8 cellular contexts compared by ENCODE assay signal in genomic region chr5:10863763-10864383, GRCh38.
A peak's percentile ranks its signal among the peaks of the same experiment; 100 is the strongest.
DNase-seq lines count a peak whose midpoint lies in the region; ATAC-seq, FAIRE-seq and TF ChIP-seq lines count a peak whose summit lies in the region.

No MANE protein-coding gene starts in this region.

- SMC1A ChIA-PET in GM12878 (lab: Charles Lee; ENCODE audit: uncharacterized antibody, unreplicated experiment) = interaction anchor here (1.0 to 1.1 kb wide), 3 partner anchors 9 to 183 kb away, joined by 3 to 5 read pairs (median 4); no protein-coding TSS in a partner anchor

- in situ Hi-C loops in GM12878 (cut with MboI) = loop anchor here (10.0 kb wide), 1 partner anchor 169 kb away; no protein-coding TSS in a partner anchor

- no peaks in the 10 kb centered on the region for H3K9me3 ChIP-seq in GM12878 (replicated peaks; ENCODE audit: control insufficient read depth, insufficient read depth, low read length)

- TF ChIP-seq CTCF in GM12865 (IDR thresholded peaks at IDR 0.05; ENCODE audit: insufficient read depth, low read depth, low read length, missing control alignments) (peak; percentile 90), GM12878 (IDR thresholded peaks at IDR 0.05 in 2 of 3, conservative IDR thresholded peaks at IDR 0.05 in 1 of 3; ENCODE audit: control insufficient read depth in 2 of 3, extremely low read depth in 1 of 3, insufficient read depth in 1 of 3, low read depth in 3 of 3, low read length in 3 of 3) (peak; percentile 75 to 93 (median 91))

- H3K27me3 ChIP-seq in GM12878 (replicated peaks in 1 of 2; ENCODE audit: control insufficient read depth in 2 of 2, insufficient read depth in 2 of 2, low read length in 1 of 2) = peaks cover under 1 to 1% of the 10 kb centered on the region in 2 experiments; a peak in 1 of 4 replicates

- no peak overlapping the region for H3K27ac ChIP-seq in GM12878 (ENCODE audit: control insufficient read depth, insufficient read depth)

- no peak overlapping the region for H2AFZ ChIP-seq in GM12878 (ENCODE audit: control insufficient read depth, low read depth, low read length)

- RAD21 ChIA-PET in GM12878 (lab: Charles Lee; ENCODE audit: unreplicated experiment) = no interaction called here

- TF ChIP-seq POLR2A in GM12878 (IDR thresholded peaks at IDR 0.05; ENCODE audit: low read depth, low read length) = no peak

- no peaks in the 10 kb centered on the region for H3K4me1 ChIP-seq in GM12878 (ENCODE audit: control insufficient read depth, insufficient read depth, low read length)

- intact Hi-C loops in GM12878 (cut with micrococcal nuclease; ENCODE audit: unreplicated experiment) = loop anchor here (5.0 kb wide), 3 partner anchors 123 to 412 kb away; no protein-coding TSS in a partner anchor

- no peak overlapping the region for H3K9ac ChIP-seq in GM12878 (ENCODE audit: control insufficient read depth, insufficient read depth, low read length)

- no peaks in the 10 kb centered on the region for H3K36me3 ChIP-seq in GM12878 (ENCODE audit: control insufficient read depth in 2 of 2, insufficient read depth in 2 of 2, low read length in 1 of 2)

- H3K4me3 ChIP-seq in GM12865 (ENCODE audit: low read depth, low read length) (no peak overlapping the region), GM12878 (no peak overlapping the region)

- 30% methylated on average over 15 of the region's 15 CpGs for WGBS in GM12878 (ENCODE audit: insufficient coverage, insufficient replicate concordance, low lambda C conversion rate, missing lambda C conversion rate)

- no peak for TF ChIP-seq EP300 in Ishikawa (IDR thresholded peaks at IDR 0.05; ENCODE audit: borderline replicate concordance)
- no peak for TF ChIP-seq EP300 in GM12878 (IDR thresholded peaks at IDR 0.05; ENCODE audit: borderline replicate concordance in 1 of 2, control insufficient read depth in 1 of 2, low read depth in 2 of 2, low read length in 2 of 2)

- H3K79me2 ChIP-seq in GM12878 (ENCODE audit: control insufficient read depth, insufficient read depth, low read length) = no peaks in the 10 kb centered on the region

- H3K4me2 ChIP-seq in GM12878 (ENCODE audit: control insufficient read depth, insufficient read depth) = no peak overlapping the region

- no TSS peak for BruUV-seq in GM12878 (replicated peaks; lab: Mats Ljungman, UMichigan)

- POLR2A ChIA-PET in GM12878 (lab: Charles Lee) = no interaction called here

- ATAC-seq in GM21737 (IDR thresholded peaks at IDR 0.05; ENCODE audit: unreplicated experiment) (peak; percentile 84), GM12878 (peak; percentile 98)

- CTCF ChIA-PET in GM12878 (lab: Yijun Ruan, JAX) = interaction anchor here (0.5 to 1.7 kb wide), 20 partner anchors 9 to 412 kb away, joined by 3 to 8 read pairs (median 3); no protein-coding TSS in a partner anchor

- TF ChIP-seq RAD21 in Ishikawa (IDR thresholded peaks at IDR 0.05; ENCODE audit: low read depth) (peak; percentile 81), GM12878 (IDR thresholded peaks at IDR 0.05; ENCODE audit: insufficient read depth, low read depth, low read length) (peak; percentile 66)

- DNase-seq in GM12865 (ENCODE audit: low read depth) = peak; percentile 71
- peak; percentile 41 for DNase-seq in T-helper 9 cell
- peak; percentile 8 for DNase-seq in GM12878 (ENCODE audit: low read depth, low spot score)
- DNase-seq in islet precursor cell = peak; percentile 74
- DNase-seq in stimulated activated CD4-positive, alpha-beta T cell treated with anti-CD3 and anti-CD28 coated beads, TNF-alpha, amount 100 ng/mL, for 4 hours (ENCODE audit: low read depth in 3 of 3) = peak; percentile 25 to 27 (median 25)
- no peak for DNase-seq in NCI-H1105 (lab: John Stamatoyannopoulos, UW)

- H4K20me1 ChIP-seq in GM12878 (ENCODE audit: control insufficient read depth, insufficient read depth) = no peaks in the 10 kb centered on the region

- FAIRE-seq in GM12878 (lab: Jason Lieb, UNC) = peak; percentile 57

TF ChIP-seq in Ishikawa, 13 proteins besides CTCF, POLR2A, EP300 and RAD21:
- no peak for TF ChIP-seq CREB1 (IDR thresholded peaks at IDR 0.05; ENCODE audit: low read depth)
- TF ChIP-seq REST (IDR thresholded peaks at IDR 0.05; ENCODE audit: low read depth) = no peak
- TF ChIP-seq FOXM1 (IDR thresholded peaks at IDR 0.05; ENCODE audit: borderline replicate concordance, low read depth) = no peak
- TF ChIP-seq CEBPB (IDR thresholded peaks at IDR 0.05) = no peak
- no peak for TF ChIP-seq NFIC (IDR thresholded peaks at IDR 0.05)
- TF ChIP-seq USF1 (IDR thresholded peaks at IDR 0.05) = no peak
- no peak for TF ChIP-seq TAF1 (IDR thresholded peaks at IDR 0.05; ENCODE audit: low read depth)
- TF ChIP-seq ZBTB7A (IDR thresholded peaks at IDR 0.05; ENCODE audit: low read depth) = no peak
- no peak for TF ChIP-seq EGR1 (IDR thresholded peaks at IDR 0.05)

TF ChIP-seq in GM12878, 131 proteins besides CTCF, POLR2A, EP300 and RAD21:
- TF ChIP-seq SMC3 (IDR thresholded peaks at IDR 0.05; ENCODE audit: borderline replicate concordance, low read length) (peak; percentile 60; the same call in 1 of the 2 replicates), ZBED1 (IDR thresholded peaks at IDR 0.05; ENCODE audit: borderline replicate concordance) (no peak), RUNX3 (IDR thresholded peaks at IDR 0.05; ENCODE audit: low read length) (0 out of 2 replicates have a peak, but pooled peaks have one; percentile 10), JUNB (IDR thresholded peaks at IDR 0.05) (no peak)
